ENCODE assay signal across 2 cellular contexts in the genomic region with DNA sequence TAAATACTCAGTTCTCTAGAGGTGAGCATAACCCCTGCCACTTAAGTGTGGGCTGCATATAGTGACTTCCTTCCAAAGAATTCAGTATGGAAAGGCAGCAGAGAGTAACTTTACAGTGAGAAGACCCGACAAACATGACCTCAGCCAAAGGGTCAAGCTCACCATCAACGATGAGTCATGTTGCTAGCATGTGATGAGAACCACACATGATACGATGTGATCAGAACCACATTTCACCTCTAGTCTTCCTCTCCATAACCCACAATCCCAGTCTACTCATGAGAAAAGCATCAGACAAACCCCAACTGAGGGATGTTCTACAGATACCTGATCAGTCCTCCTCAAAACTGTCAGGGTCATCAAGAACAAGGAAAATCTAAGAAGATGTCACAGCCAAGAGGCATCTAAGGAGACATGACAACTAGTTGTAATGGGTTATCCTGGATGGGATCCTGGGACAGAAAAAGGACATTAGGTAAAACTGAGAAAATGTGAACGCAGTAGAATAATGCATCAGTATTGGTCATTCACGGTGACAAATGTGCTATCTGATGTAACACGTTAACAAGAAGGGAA.
TF ChIP-seq lines count a peak whose summit lies in the region.

No MANE protein-coding gene starts in this region.

TF ChIP-seq in IMR-90, 13 proteins besides CTCF, POLR2A, EP300 and RAD21:
- TF ChIP-seq BHLHE40 (IDR thresholded peaks at IDR 0.05; ENCODE audit: low read depth, low read length) (peak; percentile 72), CHD1 (IDR thresholded peaks at IDR 0.05; ENCODE audit: low read depth, low read length) (no peak), MAZ (IDR thresholded peaks at IDR 0.05; ENCODE audit: borderline replicate concordance, low read depth, low read length) (no peak), RCOR1 (IDR thresholded peaks at IDR 0.05; ENCODE audit: insufficient replicate concordance, low read length) (peak; percentile 68), USF2 (IDR thresholded peaks at IDR 0.05; ENCODE audit: low read depth, low read length) (peak; percentile 84), CEBPB (IDR thresholded peaks at IDR 0.05; ENCODE audit: low read depth, low read length) (0 out of 2 replicates have a peak, but pooled peaks have one; percentile 9), FOS (IDR thresholded peaks at IDR 0.05; ENCODE audit: low read depth, low read length) (peak; percentile 97), SMC3 (IDR thresholded peaks at IDR 0.05; ENCODE audit: low read depth, low read length) (no peak)

TF ChIP-seq in HepG2, 621 proteins besides CTCF, POLR2A, EP300 and RAD21:
- TF ChIP-seq CREB1 (IDR thresholded peaks at IDR 0.05) (peak; percentile 6; the same call in 1 of the 2 replicates), CREB1 (CRISPR knock-in tag; IDR thresholded peaks at IDR 0.05) (no peak), HNRNPL (IDR thresholded peaks at IDR 0.05; ENCODE audit: low read depth, low read length) (no peak), GTF2F1 (IDR thresholded peaks at IDR 0.05; ENCODE audit: low read length) (no peak), RXRA (CRISPR knock-in tag; IDR thresholded peaks at IDR 0.05) (peak; percentile 16; the same call in 1 of the 2 replicates), RARA (CRISPR knock-in tag; IDR thresholded peaks at IDR 0.05) (peak; percentile 55; the same call in 1 of the 2 replicates), ZNF619 (CRISPR knock-in tag; IDR thresholded peaks at IDR 0.05) (no peak), TEAD3 (CRISPR knock-in tag; optimal IDR thresholded peaks at IDR 0.05; ENCODE audit: borderline replicate concordance) (peak; percentile 27), ZNF121 (CRISPR knock-in tag; IDR thresholded peaks at IDR 0.05) (no peak), ZNF75D (CRISPR knock-in tag; IDR thresholded peaks at IDR 0.05; ENCODE audit: borderline replicate concordance) (no peak), ATF3 (CRISPR knock-in tag; IDR thresholded peaks at IDR 0.05) (no peak), FOSL2 (CRISPR knock-in tag; IDR thresholded peaks at IDR 0.05) (peak; percentile 92), NR2F6 (IDR thresholded peaks at IDR 0.05) (peak; percentile 32; the same call in 1 of the 2 replicates), NR2F6 (CRISPR knock-in tag; IDR thresholded peaks at IDR 0.05) (peak; percentile 51; the same call in 1 of the 2 replicates), KAT8 (CRISPR knock-in tag; IDR thresholded peaks at IDR 0.05) (no peak), CAMTA2 (CRISPR knock-in tag; IDR thresholded peaks at IDR 0.05; ENCODE audit: borderline replicate concordance) (no peak), ZSCAN9 (CRISPR knock-in tag; IDR thresholded peaks at IDR 0.05; ENCODE audit: borderline replicate concordance) (no peak), NR2F1 (CRISPR knock-in tag; IDR thresholded peaks at IDR 0.05) (peak; percentile 46 to 71), JUNB (CRISPR knock-in tag; IDR thresholded peaks at IDR 0.05; ENCODE audit: borderline replicate concordance) (no peak), ZNF704 (CRISPR knock-in tag; IDR thresholded peaks at IDR 0.05; ENCODE audit: borderline replicate concordance) (no peak), ARID5B (CRISPR knock-in tag; IDR thresholded peaks at IDR 0.05) (0 out of 2 replicates have a peak, but pooled peaks have one; percentile 13)
- TF ChIP-seq, protein P1, sequence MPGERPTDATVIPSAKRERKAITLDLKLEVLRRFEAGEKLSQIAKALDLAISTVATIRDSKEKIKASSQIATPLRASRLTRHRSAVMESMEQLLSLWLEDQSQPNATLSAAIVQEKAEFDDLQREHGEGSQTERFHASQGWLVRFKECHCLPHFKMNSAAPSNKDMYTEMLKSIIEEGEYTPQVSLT (CRISPR knock-in tag; IDR thresholded peaks at IDR 0.05; ENCODE audit: borderline replicate concordance, low read depth): no peak
- TF ChIP-seq, protein P2, sequence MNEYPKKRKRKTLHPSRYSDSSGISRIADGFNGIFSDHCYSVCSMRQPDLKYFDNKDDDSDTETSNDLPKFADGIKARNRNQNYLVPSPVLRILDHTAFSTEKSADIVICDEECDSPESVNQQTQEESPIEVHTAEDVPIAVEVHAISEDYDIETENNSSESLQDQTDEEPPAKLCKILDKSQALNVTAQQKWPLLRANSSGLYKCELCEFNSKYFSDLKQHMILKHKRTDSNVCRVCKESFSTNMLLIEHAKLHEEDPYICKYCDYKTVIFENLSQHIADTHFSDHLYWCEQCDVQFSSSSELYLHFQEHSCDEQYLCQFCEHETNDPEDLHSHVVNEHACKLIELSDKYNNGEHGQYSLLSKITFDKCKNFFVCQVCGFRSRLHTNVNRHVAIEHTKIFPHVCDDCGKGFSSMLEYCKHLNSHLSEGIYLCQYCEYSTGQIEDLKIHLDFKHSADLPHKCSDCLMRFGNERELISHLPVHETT (CRISPR knock-in tag; conservative IDR thresholded peaks at IDR 0.05): no peak
- TF ChIP-seq, protein P3, sequence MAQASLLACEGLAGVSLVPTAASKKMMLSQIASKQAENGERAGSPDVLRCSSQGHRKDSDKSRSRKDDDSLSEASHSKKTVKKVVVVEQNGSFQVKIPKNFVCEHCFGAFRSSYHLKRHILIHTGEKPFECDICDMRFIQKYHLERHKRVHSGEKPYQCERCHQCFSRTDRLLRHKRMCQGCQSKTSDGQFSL (CRISPR knock-in tag; IDR thresholded peaks at IDR 0.05): no peak
- TF ChIP-seq, protein P4, sequence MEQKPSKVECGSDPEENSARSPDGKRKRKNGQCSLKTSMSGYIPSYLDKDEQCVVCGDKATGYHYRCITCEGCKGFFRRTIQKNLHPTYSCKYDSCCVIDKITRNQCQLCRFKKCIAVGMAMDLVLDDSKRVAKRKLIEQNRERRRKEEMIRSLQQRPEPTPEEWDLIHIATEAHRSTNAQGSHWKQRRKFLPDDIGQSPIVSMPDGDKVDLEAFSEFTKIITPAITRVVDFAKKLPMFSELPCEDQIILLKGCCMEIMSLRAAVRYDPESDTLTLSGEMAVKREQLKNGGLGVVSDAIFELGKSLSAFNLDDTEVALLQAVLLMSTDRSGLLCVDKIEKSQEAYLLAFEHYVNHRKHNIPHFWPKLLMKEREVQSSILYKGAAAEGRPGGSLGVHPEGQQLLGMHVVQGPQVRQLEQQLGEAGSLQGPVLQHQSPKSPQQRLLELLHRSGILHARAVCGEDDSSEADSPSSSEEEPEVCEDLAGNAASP (CRISPR knock-in tag; IDR thresholded peaks at IDR 0.05; ENCODE audit: borderline replicate concordance): peak; percentile 18; the same call in 1 of the 2 replicates
- TF ChIP-seq, protein P5, sequence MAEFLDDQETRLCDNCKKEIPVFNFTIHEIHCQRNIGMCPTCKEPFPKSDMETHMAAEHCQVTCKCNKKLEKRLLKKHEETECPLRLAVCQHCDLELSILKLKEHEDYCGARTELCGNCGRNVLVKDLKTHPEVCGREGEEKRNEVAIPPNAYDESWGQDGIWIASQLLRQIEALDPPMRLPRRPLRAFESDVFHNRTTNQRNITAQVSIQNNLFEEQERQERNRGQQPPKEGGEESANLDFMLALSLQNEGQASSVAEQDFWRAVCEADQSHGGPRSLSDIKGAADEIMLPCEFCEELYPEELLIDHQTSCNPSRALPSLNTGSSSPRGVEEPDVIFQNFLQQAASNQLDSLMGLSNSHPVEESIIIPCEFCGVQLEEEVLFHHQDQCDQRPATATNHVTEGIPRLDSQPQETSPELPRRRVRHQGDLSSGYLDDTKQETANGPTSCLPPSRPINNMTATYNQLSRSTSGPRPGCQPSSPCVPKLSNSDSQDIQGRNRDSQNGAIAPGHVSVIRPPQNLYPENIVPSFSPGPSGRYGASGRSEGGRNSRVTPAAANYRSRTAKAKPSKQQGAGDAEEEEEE (CRISPR knock-in tag; IDR thresholded peaks at IDR 0.05; ENCODE audit: borderline replicate concordance): no peak
